In genomic region chr6:26156105-26156849, GRCh38 we compare ENCODE assay signal across 1 cellular context.
TF ChIP-seq lines count a peak whose summit lies in the region.

No MANE protein-coding gene starts in this region.

TF ChIP-seq in GM12878, 131 proteins besides CTCF, POLR2A, EP300 and RAD21 (continued from another document):
- peak; percentile 80; the same call in 1 of the 2 replicates for TF ChIP-seq ZBTB33 (IDR thresholded peaks at IDR 0.05)
- TF ChIP-seq CREM (IDR thresholded peaks at IDR 0.05; ENCODE audit: low read depth): peak; percentile 91
- no peak for TF ChIP-seq BRCA1 (IDR thresholded peaks at IDR 0.05; ENCODE audit: low read depth, low read length)
- peak; percentile 94 for TF ChIP-seq KLF5 (IDR thresholded peaks at IDR 0.05; ENCODE audit: partially characterized antibody)
- peak; percentile 58 for TF ChIP-seq MYC (IDR thresholded peaks at IDR 0.05; ENCODE audit: insufficient read depth, insufficient read length, insufficient replicate concordance, low read length, severe bottlenecking)
- peak; percentile 70 for TF ChIP-seq REST (IDR thresholded peaks at IDR 0.05; ENCODE audit: low read depth, low read length)
- peak; percentile 100 for TF ChIP-seq SMAD1 (IDR thresholded peaks at IDR 0.05; ENCODE audit: low read depth, partially characterized antibody)
- no peak for TF ChIP-seq YBX1 (IDR thresholded peaks at IDR 0.05)
- TF ChIP-seq SP1 (IDR thresholded peaks at IDR 0.05; ENCODE audit: low read depth, low read length): peak; percentile 85
- TF ChIP-seq EGR1 (IDR thresholded peaks at IDR 0.05; ENCODE audit: borderline replicate concordance in 1 of 2, low read depth in 2 of 2, low read length in 2 of 2): peak; percentile 27 to 73; a peak in 2 of 3 replicates
- TF ChIP-seq RB1 (IDR thresholded peaks at IDR 0.05; ENCODE audit: borderline replicate concordance): peak; percentile 82; the same call in 1 of the 2 replicates
- TF ChIP-seq SUPT20H (IDR thresholded peaks at IDR 0.05; ENCODE audit: borderline replicate concordance, control insufficient read depth, low read depth, low read length): no peak
- TF ChIP-seq NFIC (IDR thresholded peaks at IDR 0.05; ENCODE audit: low read depth, low read length): peak; percentile 66
- TF ChIP-seq TCF12 (IDR thresholded peaks at IDR 0.05; ENCODE audit: low read depth, low read length): peak; percentile 91; the same call in 1 of the 2 replicates
- no peak; the same call in 1 of the 2 replicates for TF ChIP-seq ESRRA (IDR thresholded peaks at IDR 0.05; ENCODE audit: low read length)
- TF ChIP-seq MYB (IDR thresholded peaks at IDR 0.05; ENCODE audit: borderline replicate concordance, low read depth, low read length): peak; percentile 74; the same call in 1 of the 2 replicates
- TF ChIP-seq ZNF274 (IDR thresholded peaks at IDR 0.05; ENCODE audit: insufficient read depth, insufficient read length): no peak
- peak; percentile 36; the same call in 1 of the 2 replicates for TF ChIP-seq MAX (IDR thresholded peaks at IDR 0.05; ENCODE audit: low read depth, low read length)
- TF ChIP-seq MLLT1 (IDR thresholded peaks at IDR 0.05): peak; percentile 100
- TF ChIP-seq ZNF622 (IDR thresholded peaks at IDR 0.05): no peak; the same call in none of the 2 replicates
- TF ChIP-seq CBX3 (IDR thresholded peaks at IDR 0.05; ENCODE audit: borderline replicate concordance, low read depth): no peak
- TF ChIP-seq ZNF687 (IDR thresholded peaks at IDR 0.05): peak; percentile 100
- TF ChIP-seq BCL11A (IDR thresholded peaks at IDR 0.05; ENCODE audit: low read depth, low read length): peak; percentile 75; the same call in 1 of the 2 replicates
- peak; percentile 0; the same call in 1 of the 2 replicates for TF ChIP-seq ZBTB4 (CRISPR knock-in tag; IDR thresholded peaks at IDR 0.05)
- no peak for TF ChIP-seq NFYA (IDR thresholded peaks at IDR 0.05; ENCODE audit: borderline replicate concordance, low read depth, low read length)
- no peak; the same call in 1 of the 2 replicates for TF ChIP-seq ATF7 (IDR thresholded peaks at IDR 0.05; ENCODE audit: low read depth)
- no peak; the same call in none of the 2 replicates for TF ChIP-seq USF2 (IDR thresholded peaks at IDR 0.05; ENCODE audit: borderline replicate concordance, low read depth, low read length)
- peak; percentile 60 for TF ChIP-seq NR2F1 (conservative IDR thresholded peaks at IDR 0.05)
- TF ChIP-seq RBBP5 (conservative IDR thresholded peaks at IDR 0.05): no peak
- TF ChIP-seq NRF1 (conservative IDR thresholded peaks at IDR 0.05; ENCODE audit: low read depth, low read length): peak; percentile 34; the same call in 1 of the 2 replicates
- TF ChIP-seq FOXK2 (IDR thresholded peaks at IDR 0.05): peak; percentile 52; the same call in 1 of the 2 replicates
- no peak for TF ChIP-seq E2F8 (IDR thresholded peaks at IDR 0.05; ENCODE audit: low read depth, partially characterized antibody)
- TF ChIP-seq STAT1 (conservative IDR thresholded peaks at IDR 0.05): no peak
- TF ChIP-seq MTA2 (IDR thresholded peaks at IDR 0.05; ENCODE audit: low read depth): no peak
- peak; percentile 99 for TF ChIP-seq ZBED1 (IDR thresholded peaks at IDR 0.05; ENCODE audit: borderline replicate concordance)
- peak; percentile 100 for TF ChIP-seq POLR2AphosphoS2 (IDR thresholded peaks at IDR 0.05; ENCODE audit: low read depth, low read length)
- peak; percentile 47; the same call in 1 of the 2 replicates for TF ChIP-seq MEF2A (IDR thresholded peaks at IDR 0.05; ENCODE audit: insufficient read depth, low read depth, low read length)
- TF ChIP-seq IKZF1 (conservative IDR thresholded peaks at IDR 0.05): peak; percentile 52
- peak; percentile 93 for TF ChIP-seq POLR2AphosphoS5 (IDR thresholded peaks at IDR 0.05; ENCODE audit: low read length)
- peak; percentile 99 for TF ChIP-seq CBFB (IDR thresholded peaks at IDR 0.05; ENCODE audit: low read depth)
- peak; percentile 14; the same call in 1 of the 2 replicates for TF ChIP-seq JUNB (IDR thresholded peaks at IDR 0.05)
- no peak for TF ChIP-seq NR2C1 (IDR thresholded peaks at IDR 0.05)
- TF ChIP-seq SREBF2 (IDR thresholded peaks at IDR 0.05; ENCODE audit: low read length): no peak
- TF ChIP-seq DPF2 (IDR thresholded peaks at IDR 0.05): peak; percentile 62; the same call in 1 of the 2 replicates
- TF ChIP-seq SIN3A (IDR thresholded peaks at IDR 0.05; ENCODE audit: low read depth, low read length): peak; percentile 92
- peak; percentile 85 for TF ChIP-seq RELA (IDR thresholded peaks at IDR 0.05; ENCODE audit: borderline replicate concordance, partially characterized antibody)
